8 cellular contexts compared by ENCODE assay signal in the genomic region with DNA sequence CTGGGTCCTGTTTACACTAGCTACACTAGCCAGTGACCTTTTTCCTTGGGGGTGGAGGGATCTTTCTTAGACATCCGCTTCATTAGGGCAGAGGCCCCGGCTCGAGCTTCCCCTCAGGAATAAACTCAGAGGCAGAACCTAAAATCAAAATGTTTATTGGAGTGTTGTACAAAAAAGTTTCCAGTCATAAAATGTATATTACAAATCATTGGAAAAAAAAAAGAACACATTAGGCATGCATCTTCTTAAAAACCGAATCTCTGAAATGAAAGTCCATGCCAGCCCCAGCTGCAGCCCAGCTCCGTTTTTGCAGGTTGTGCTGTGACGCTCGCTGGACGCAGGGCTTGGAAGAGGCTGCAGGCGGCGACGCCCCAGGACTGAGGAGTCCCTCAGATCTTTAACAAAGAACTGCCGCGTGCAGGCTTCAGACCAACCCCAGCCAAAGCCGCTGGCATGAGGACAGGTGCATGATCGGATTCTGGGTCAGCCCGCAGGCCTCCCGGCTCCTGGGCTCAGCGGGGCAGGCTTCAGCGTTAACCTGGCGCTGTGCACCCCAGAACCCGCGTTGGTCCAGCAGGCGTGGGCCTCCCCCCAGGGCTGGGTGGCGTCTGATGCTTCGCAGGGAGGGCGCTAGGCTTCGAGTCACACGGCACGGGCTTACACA. TPM values are rescaled to one million over a fixed set of nuclear protein-coding genes. Genes with fewer than 3 reads are reported as not detected.
DNase-seq lines count a peak whose midpoint lies in the region; ATAC-seq and TF ChIP-seq lines count a peak whose summit lies in the region.

No MANE protein-coding gene starts in this region.

- H3K27me3 ChIP-seq in ACC112 (ENCODE audit: insufficient read depth, low read length) (no peaks in the 10 kb centered on the region), H9 (ENCODE audit: insufficient read depth, low read length) (no peaks in the 10 kb centered on the region), heart right ventricle (no peaks in the 10 kb centered on the region), prostate gland (replicated peaks; ENCODE audit: insufficient read depth) (no peaks in the 10 kb centered on the region)

- peak overlapping the region; percentile 98 for H3K4me3 ChIP-seq in ACC112 (ENCODE audit: low read depth, low read length)
- peak overlapping the region; percentile 71 to 99 (median 84) for H3K4me3 ChIP-seq in heart right ventricle
- H3K4me3 ChIP-seq in prostate gland, result peak overlapping the region; percentile 92

- H2AFZ ChIP-seq in ACC112 (ENCODE audit: low read length, unreplicated experiment), result no peak overlapping the region
- H2AFZ ChIP-seq in H9 (ENCODE audit: low read length), result no peak overlapping the region

- no peak overlapping the region for H2AK5ac ChIP-seq in H9 (ENCODE audit: insufficient read length, low read length)

- peaks cover 6 to 34% (median 33%) of the 10 kb centered on the region in 3 experiments; a peak in 6 of 7 replicates for H3K36me3 Mint-ChIP-seq in H9 (ENCODE audit: insufficient read depth in 1 of 3, low read depth in 3 of 3)
- H3K36me3 Mint-ChIP-seq in activated T-helper 2 cell treated with anti-CD3 and anti-CD28 coated beads, Interferon-gamma antibody, Interleukin-2, Interleukin-4, amounts not matched to agents 10 μg/mL and 5 μg/mL and 100 μg/mL, durations not matched to agents 14 hours and 24 hours and 36 hours (ENCODE audit: low read depth), result peaks cover 49% of the 10 kb centered on the region

- intact Hi-C loops in activated T-helper 2 cell treated with anti-CD3 and anti-CD28 coated beads, Interferon-gamma antibody, Interleukin-2, Interleukin-4, amounts not matched to agents 10 μg/mL and 5 μg/mL and 100 μg/mL, durations not matched to agents 14 hours and 24 hours and 36 hours (cut with micrococcal nuclease), result no loop called here
- intact Hi-C loops in heart right ventricle (cut with DNase I), result no loop called here
- intact Hi-C loops in prostate gland (cut with DNase I), result no loop called here

- H3K9ac ChIP-seq in H9 (ENCODE audit: extremely low read depth, insufficient read length, low read length), result no peak overlapping the region

- peak overlapping the region; percentile 31 for H3K18ac ChIP-seq in H9 (ENCODE audit: insufficient read length, low read depth, low read length)

- H2BK12ac ChIP-seq in H9 (ENCODE audit: insufficient read length, low read depth, low read length), result no peak overlapping the region

- H2BK5ac ChIP-seq in H9 (ENCODE audit: insufficient read length, low read length), result no peak overlapping the region

- no CpG with 5 or more reads among the region's 29 CpGs for WGBS in H9 (ENCODE audit: extremely low coverage, insufficient read length, low lambda C conversion rate)
- 21 to 23% methylated on average over 29 of the region's 29 CpGs for WGBS in heart right ventricle, 2 donors
- WGBS in prostate gland, result 29% methylated on average over 29 of the region's 29 CpGs

- ATAC-seq in heart right ventricle (peak in 4 of 8 donors; percentile 4 to 34 (median 17)), HG03039 (IDR thresholded peaks at IDR 0.05; ENCODE audit: unreplicated experiment) (no peak)

- no peaks in the 10 kb centered on the region for H3K9me3 Mint-ChIP-seq in H9
- no peaks in the 10 kb centered on the region for H3K9me3 Mint-ChIP-seq in activated T-helper 2 cell treated with anti-CD3 and anti-CD28 coated beads, Interferon-gamma antibody, Interleukin-2, Interleukin-4, amounts not matched to agents 10 μg/mL and 5 μg/mL and 100 μg/mL, durations not matched to agents 14 hours and 24 hours and 36 hours

- no peak overlapping the region for H2BK20ac ChIP-seq in H9 (ENCODE audit: low read depth, low read length, poor library complexity, severe bottlenecking)

- no peaks in the 10 kb centered on the region for H4K20me1 ChIP-seq in H9 (ENCODE audit: control insufficient read depth, insufficient read depth, insufficient read length)

- H3K23ac ChIP-seq in H9 (ENCODE audit: insufficient read length, low read depth, low read length), result no peak overlapping the region

- peak overlapping the region; percentile 60 for H3K4me2 ChIP-seq in H9 (ENCODE audit: insufficient read depth, insufficient read length, low read length)

- H3K9me3 ChIP-seq in H9 (ENCODE audit: control insufficient read depth, low read depth, low read length) (no peaks in the 10 kb centered on the region), heart right ventricle (no peaks in the 10 kb centered on the region), prostate gland (no peaks in the 10 kb centered on the region)

- H2BK15ac ChIP-seq in H9 (ENCODE audit: low read depth, low read length), result no peak overlapping the region

- no peak overlapping the region for H4K91ac ChIP-seq in H9 (ENCODE audit: insufficient read length, low read depth, low read length)

- H3T11ph ChIP-seq in H9 (ENCODE audit: low read length), result no peak overlapping the region

- H3K4ac ChIP-seq in H9 (ENCODE audit: low read depth, low read length), result no peak overlapping the region

- H4K8ac ChIP-seq in H9 (replicated peaks; ENCODE audit: insufficient read length, low read depth, low read length), result no peak overlapping the region

- peaks cover 29% of the 10 kb centered on the region for H3K79me2 ChIP-seq in ACC112 (ENCODE audit: control insufficient read depth, insufficient read depth, low read length, unreplicated experiment)
- H3K79me2 ChIP-seq in H9 (ENCODE audit: insufficient read depth, low read length), result peaks cover 2% of the 10 kb centered on the region; the same call in 1 of the 2 replicates

- peak overlapping the region; percentile 98 to 99 (median 99) for H3K27ac Mint-ChIP-seq in H9
- peak overlapping the region; percentile 96 for H3K27ac Mint-ChIP-seq in activated T-helper 2 cell treated with anti-CD3 and anti-CD28 coated beads, Interferon-gamma antibody, Interleukin-2, Interleukin-4, amounts not matched to agents 10 μg/mL and 5 μg/mL and 100 μg/mL, durations not matched to agents 14 hours and 24 hours and 36 hours

- peak; percentile 77 for DNase-seq in H9
- no peak for DNase-seq in activated T-helper 2 cell treated with anti-CD3 and anti-CD28 coated beads, Interferon-gamma antibody, Interleukin-2, Interleukin-4, amounts not matched to agents 10 μg/mL and 5 μg/mL and 100 μg/mL, durations not matched to agents 14 hours and 24 hours and 36 hours (ENCODE audit: low spot score)
- no peak for DNase-seq in heart right ventricle
- peak; percentile 19 for DNase-seq in prostate gland (ENCODE audit: low spot score)
- DNase-seq in hepatic stellate cell (ENCODE audit: low spot score), result no peak
- no peak for DNase-seq in pons (ENCODE audit: low spot score)

- no peak overlapping the region for H4K5ac ChIP-seq in H9 (ENCODE audit: insufficient read length, low read depth, low read length)

- peaks cover 2% of the 10 kb centered on the region; the same call in 1 of the 2 replicates for H3K27me3 Mint-ChIP-seq in H9 (ENCODE audit: low read depth)
- H3K27me3 Mint-ChIP-seq in activated T-helper 2 cell treated with anti-CD3 and anti-CD28 coated beads, Interferon-gamma antibody, Interleukin-2, Interleukin-4, amounts not matched to agents 10 μg/mL and 5 μg/mL and 100 μg/mL, durations not matched to agents 14 hours and 24 hours and 36 hours (ENCODE audit: low read depth), result no peaks in the 10 kb centered on the region

- peaks cover 9% of the 10 kb centered on the region for H3K23me2 ChIP-seq in H9 (ENCODE audit: insufficient read length, low read depth, low read length, poor library complexity, severe bottlenecking)

- H3K4me3 Mint-ChIP-seq in H9, result peak overlapping the region; percentile 91 to 93
- peak overlapping the region; percentile 95 for H3K4me3 Mint-ChIP-seq in activated T-helper 2 cell treated with anti-CD3 and anti-CD28 coated beads, Interferon-gamma antibody, Interleukin-2, Interleukin-4, amounts not matched to agents 10 μg/mL and 5 μg/mL and 100 μg/mL, durations not matched to agents 14 hours and 24 hours and 36 hours (ENCODE audit: low read depth)

- no peak overlapping the region for H2BK120ac ChIP-seq in H9 (ENCODE audit: low read depth, low read length, poor library complexity, severe bottlenecking)

- no peaks in the 10 kb centered on the region for H3K79me1 ChIP-seq in H9 (ENCODE audit: insufficient read depth, low read depth, low read length, poor library complexity, severe bottlenecking)

- TF ChIP-seq POLR2A in prostate gland (IDR thresholded peaks at IDR 0.05), result no peak

- TF ChIP-seq CTCF in H9 (conservative IDR thresholded peaks at IDR 0.05) (no peak), heart right ventricle (IDR thresholded peaks at IDR 0.05) (no peak), prostate gland (IDR thresholded peaks at IDR 0.05) (no peak)

- no peak overlapping the region for H3K56ac ChIP-seq in H9 (ENCODE audit: insufficient read length, low read depth, low read length)

- H3K14ac ChIP-seq in H9 (ENCODE audit: insufficient read depth, low read length), result peak overlapping the region; percentile 68

- H3K27ac ChIP-seq in ACC112 (ENCODE audit: low read depth, low read length) (peak overlapping the region; percentile 91), H9 (ENCODE audit: insufficient read length, low read depth, low read length) (peak overlapping the region; percentile 21), heart right ventricle (peak overlapping the region; percentile 90 to 100 (median 98)), prostate gland (peak overlapping the region; percentile 97 to 99)

- H3K36me3 ChIP-seq in ACC112 (ENCODE audit: insufficient read depth, low read length) (no peaks in the 10 kb centered on the region), heart right ventricle (peaks cover 0 to 43% (median 11%) of the 10 kb centered on the region in 9 donors), prostate gland (peaks cover 0 to 3% of the 10 kb centered on the region in 2 donors)

- H3K4me1 ChIP-seq in ACC112 (ENCODE audit: control insufficient read depth, insufficient read depth, low read length, unreplicated experiment) (peaks cover 11% of the 10 kb centered on the region), H9 (ENCODE audit: insufficient read depth, low read length) (no peaks in the 10 kb centered on the region; the same call in 1 of the 2 replicates), heart right ventricle (peaks cover 13 to 47% (median 35%) of the 10 kb centered on the region in 9 donors), prostate gland (replicated peaks) (peaks cover 15% of the 10 kb centered on the region)

- peaks cover 16 to 26% of the 10 kb centered on the region in 2 experiments for H3K4me1 Mint-ChIP-seq in H9
- peaks cover 4% of the 10 kb centered on the region for H3K4me1 Mint-ChIP-seq in activated T-helper 2 cell treated with anti-CD3 and anti-CD28 coated beads, Interferon-gamma antibody, Interleukin-2, Interleukin-4, amounts not matched to agents 10 μg/mL and 5 μg/mL and 100 μg/mL, durations not matched to agents 14 hours and 24 hours and 36 hours (ENCODE audit: low read depth)

RNA-seq across cellular contexts. Expression of a gene that starts 0.8 kb away (rescaled TPM):
- total RNA-seq in H9 (2021) (214 and 219 TPM in 2 replicates), heart right ventricle (10 to 100 TPM; 54.2 to 94.2 (median 64.9) TPM), prostate gland (10 to 100 TPM; 52.0 to 52.3 TPM)
- 139 and 145 TPM in 2 replicates for total RNA-seq in activated T-helper 2 cell treated with anti-CD3 and anti-CD28 coated beads, Interferon-gamma antibody, Interleukin-2, Interleukin-4, amounts not matched to agents 10 μg/mL and 5 μg/mL and 100 μg/mL, durations not matched to agents 14 hours and 24 hours and 36 hours
- 100 to 1,000 TPM in 1 of 2 donors, 10 to 100 TPM in 1; 79.6 to 116 TPM for polyA plus RNA-seq in heart right ventricle

RNA-seq across cellular contexts. Expression of a gene that starts 28.6 kb away (rescaled TPM):
- total RNA-seq in H9 (2021), result 173 and 174 TPM in 2 replicates
- total RNA-seq in activated T-helper 2 cell treated with anti-CD3 and anti-CD28 coated beads, Interferon-gamma antibody, Interleukin-2, Interleukin-4, amounts not matched to agents 10 μg/mL and 5 μg/mL and 100 μg/mL, durations not matched to agents 14 hours and 24 hours and 36 hours, result 111 and 115 TPM in 2 replicates
- total RNA-seq in heart right ventricle, result 10 to 100 TPM in 6 of 10 donors, 1 to 10 TPM in 4; 7.5 to 21.2 (median 10.1) TPM
- polyA plus RNA-seq in heart right ventricle, result 10 to 100 TPM in 1 of 2 donors, 1 to 10 TPM in 1; 9.1 to 18.8 TPM
- total RNA-seq in prostate gland, result 10 to 100 TPM; 28.5 to 39.1 TPM

RNA-seq across cellular contexts. Expression of a gene that starts 47.8 kb away (rescaled TPM):
- total RNA-seq in H9 (2021) (13.5 and 16.2 TPM in 2 replicates), heart right ventricle (100 to 1,000 TPM in 2 of 10 donors, 10 to 100 TPM in 8; 19.6 to 297 (median 31.3) TPM), prostate gland (10 to 100 TPM; 90.7 to 94.6 TPM)
- 90.7 and 95.2 TPM in 2 replicates for total RNA-seq in activated T-helper 2 cell treated with anti-CD3 and anti-CD28 coated beads, Interferon-gamma antibody, Interleukin-2, Interleukin-4, amounts not matched to agents 10 μg/mL and 5 μg/mL and 100 μg/mL, durations not matched to agents 14 hours and 24 hours and 36 hours
- polyA plus RNA-seq in heart right ventricle, result 10 to 100 TPM; 81.4 to 95.2 TPM

Comparison
In these comparisons a context has a peak if more than half of its experiments do, and no peak if none do; other contexts are left out.
1. H3K27ac ChIP-seq: peak in every context shown above with its lines; median percentile 98 in heart right ventricle; 98 in prostate gland; 91 in ACC112; 21 in H9.
2. DNase-seq: peak in H9 (single experiment) and prostate gland (single experiment); none in activated T-helper 2 cell treated with anti-CD3 and anti-CD28 coated beads, Interferon-gamma antibody, Interleukin-2, Interleukin-4, amounts not matched to agents 10 μg/mL and 5 μg/mL and 100 μg/mL, durations not matched to agents 14 hours and 24 hours and 36 hours (single experiment), heart right ventricle (0 of 2), hepatic stellate cell (single experiment) and pons (single experiment).
3. Peak in every context shown above with its lines, with median percentiles within 50 percentile points of each other: H3K4me3 ChIP-seq.